ENCODE assay signal across 11 cellular contexts in the genomic region with DNA sequence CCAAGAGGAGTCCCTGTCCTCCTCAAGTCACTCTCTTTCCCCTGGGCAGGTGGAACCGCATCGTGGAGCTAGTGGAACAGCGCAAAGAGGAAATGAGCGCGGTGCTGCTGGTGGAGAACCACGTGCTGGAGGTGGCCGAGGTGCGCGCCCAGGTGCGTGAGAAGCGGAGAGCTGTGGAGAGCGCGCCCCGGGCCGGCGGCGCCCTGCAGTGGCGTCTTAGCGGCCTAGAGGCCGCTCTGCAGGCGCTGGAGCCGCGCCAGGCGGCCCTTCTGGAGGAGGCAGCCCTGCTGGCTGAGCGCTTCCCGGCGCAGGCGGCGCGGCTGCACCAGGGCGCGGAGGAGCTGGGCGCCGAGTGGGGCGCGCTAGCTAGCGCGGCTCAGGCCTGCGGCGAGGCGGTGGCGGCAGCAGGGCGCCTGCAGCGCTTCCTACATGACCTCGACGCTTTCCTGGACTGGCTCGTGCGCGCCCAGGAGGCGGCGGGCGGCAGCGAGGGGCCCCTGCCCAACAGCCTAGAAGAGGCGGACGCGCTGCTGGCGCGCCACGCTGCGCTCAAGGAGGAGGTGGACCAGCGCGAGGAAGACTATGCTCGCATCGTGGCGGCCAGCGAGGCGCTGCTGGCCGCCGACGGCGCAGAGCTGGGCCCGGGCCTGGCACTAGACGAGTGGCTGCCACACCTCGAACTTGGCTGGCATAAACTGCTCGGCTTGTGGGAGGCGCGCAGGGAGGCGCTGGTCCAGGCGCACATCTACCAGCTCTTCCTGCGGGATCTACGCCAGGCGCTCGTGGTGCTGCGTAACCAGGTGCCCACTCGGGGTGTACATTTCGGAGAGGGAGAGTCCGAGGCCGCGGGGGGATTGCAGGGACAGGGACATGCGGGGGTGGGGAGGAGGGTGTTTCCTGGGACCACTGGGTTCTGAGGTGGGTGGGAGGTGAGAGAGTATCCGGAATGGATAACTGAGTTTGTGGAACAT. TPM values are rescaled to one million over a fixed set of nuclear protein-coding genes. Genes with fewer than 3 reads are reported as not detected.
A peak's percentile ranks its signal among the peaks of the same experiment; 100 is the strongest.
DNase-seq lines count a peak whose midpoint lies in the region; ATAC-seq and TF ChIP-seq lines count a peak whose summit lies in the region.
"Had no signal": no experiment of that assay in that cellular context is flagged by ENCODE, and none has a peak within 500 bp of the region (broad histone marks: within the 10 kb centered on the region; RNA-seq: fewer than 3 reads in every experiment).

No MANE protein-coding gene starts in this region.

- H3K4me1 Mint-ChIP-seq in GM23338 = peaks cover 7% of the 10 kb centered on the region
- H3K4me1 Mint-ChIP-seq in activated naive CD8-positive, alpha-beta T cell treated with anti-CD3 and anti-CD28 coated beads, Interleukin-2, amount 10 ng/mL, durations not matched to agents 7 days and 5 days = peaks cover 2% of the 10 kb centered on the region

- H3K27ac ChIP-seq in ACC112 (ENCODE audit: low read depth, low read length) (no peak overlapping the region), GM23338 (ENCODE audit: low read depth) (no peak overlapping the region), Peyer's patch (no peak overlapping the region)

- no peak overlapping the region for H3K27ac Mint-ChIP-seq in GM23338
- no peak overlapping the region for H3K27ac Mint-ChIP-seq in activated naive CD8-positive, alpha-beta T cell treated with anti-CD3 and anti-CD28 coated beads, Interleukin-2, amount 10 ng/mL, durations not matched to agents 7 days and 5 days

- peaks cover 20% of the 10 kb centered on the region for H3K9me3 Mint-ChIP-seq in GM23338
- H3K9me3 Mint-ChIP-seq in activated naive CD8-positive, alpha-beta T cell treated with anti-CD3 and anti-CD28 coated beads, Interleukin-2, amount 10 ng/mL, durations not matched to agents 7 days and 5 days = no peaks in the 10 kb centered on the region

- DNase-seq in GM23338 (ENCODE audit: low spot score) (peak; percentile 81), iPS-NIHi7 (ENCODE audit: extremely low spot score) (peak; percentile 66), GM20000 (ENCODE audit: low spot score) (no peak), Peyer's patch (no peak), MG63 (no peak)
- no peak for DNase-seq in activated naive CD8-positive, alpha-beta T cell treated with anti-CD3 and anti-CD28 coated beads, Interleukin-2, amount 10 ng/mL, durations not matched to agents 7 days and 5 days
- DNase-seq: activated CD8-positive, alpha-beta memory T cell treated with anti-CD3 and anti-CD28 coated beads for 24 hours; effector memory CD4-positive, alpha-beta T cell; stimulated activated CD4-positive, alpha-beta T cell treated with anti-CD3 and anti-CD28 coated beads, Interleukin-4, amount 100 ng/mL, for 4 hours had no signal

- H2AFZ ChIP-seq in ACC112 (ENCODE audit: low read length, unreplicated experiment) = no peak overlapping the region
- peak overlapping the region; percentile 98; the same call in 1 of the 2 replicates for H2AFZ ChIP-seq in GM23338

- peaks cover 6% of the 10 kb centered on the region; the same call in 1 of the 2 replicates for H3K27me3 ChIP-seq in ACC112 (ENCODE audit: insufficient read depth, low read length)
- peaks cover 71% of the 10 kb centered on the region for H3K27me3 ChIP-seq in GM23338 (ENCODE audit: insufficient read depth)
- H3K27me3 ChIP-seq in Peyer's patch = no peaks in the 10 kb centered on the region
- peaks cover 2% of the 10 kb centered on the region; the same call in 1 of the 2 replicates for H3K27me3 ChIP-seq in MG63

- ATAC-seq in GM23338 (peak; percentile 90), HG02623 (IDR thresholded peaks at IDR 0.05; ENCODE audit: unreplicated experiment) (no peak)
- peak; percentile 29 for ATAC-seq in activated naive CD8-positive, alpha-beta T cell treated with anti-CD3 and anti-CD28 coated beads, Interleukin-2, amount 10 ng/mL, durations not matched to agents 7 days and 5 days (ENCODE audit: low read depth)

- H3K27me3 Mint-ChIP-seq in GM23338 (ENCODE audit: insufficient read depth, low read depth, poor library complexity) = peaks cover 64% of the 10 kb centered on the region
- H3K27me3 Mint-ChIP-seq in activated naive CD8-positive, alpha-beta T cell treated with anti-CD3 and anti-CD28 coated beads, Interleukin-2, amount 10 ng/mL, durations not matched to agents 7 days and 5 days = peaks cover 38% of the 10 kb centered on the region

- no peaks in the 10 kb centered on the region for H4K20me1 ChIP-seq in GM23338 (replicated peaks; ENCODE audit: insufficient read depth)

- H3K79me2 ChIP-seq in ACC112 (ENCODE audit: control insufficient read depth, insufficient read depth, low read length, unreplicated experiment) (no peaks in the 10 kb centered on the region), GM23338 (replicated peaks; ENCODE audit: insufficient read depth) (no peaks in the 10 kb centered on the region)

- H3K36me3 ChIP-seq in ACC112 (ENCODE audit: insufficient read depth, low read length) (no peaks in the 10 kb centered on the region), GM23338 (ENCODE audit: insufficient read depth) (no peaks in the 10 kb centered on the region; the same call in 1 of the 2 replicates), Peyer's patch (no peaks in the 10 kb centered on the region), MG63 (no peaks in the 10 kb centered on the region)

- H3K4me3 ChIP-seq in ACC112 (ENCODE audit: low read depth, low read length) (0 out of 2 replicates have a peak overlapping the region, but pooled peaks have one; percentile 21), GM23338 (peak overlapping the region; percentile 47; the same call in 1 of the 2 replicates), Peyer's patch (no peak overlapping the region), MG63 (no peak overlapping the region)

- H3K4me2 ChIP-seq in GM23338 = peak overlapping the region; percentile 64; the same call in 1 of the 2 replicates

- H3K4me1 ChIP-seq in ACC112 (ENCODE audit: control insufficient read depth, insufficient read depth, low read length, unreplicated experiment) (no peaks in the 10 kb centered on the region), GM23338 (ENCODE audit: insufficient read depth) (no peaks in the 10 kb centered on the region), Peyer's patch (peaks cover 0 to 7% (median 0%) of the 10 kb centered on the region in 4 donors)

- H3K36me3 Mint-ChIP-seq in GM23338 (ENCODE audit: low read depth) = peaks cover 5% of the 10 kb centered on the region; the same call in 2 of the 3 replicates
- no peaks in the 10 kb centered on the region for H3K36me3 Mint-ChIP-seq in activated naive CD8-positive, alpha-beta T cell treated with anti-CD3 and anti-CD28 coated beads, Interleukin-2, amount 10 ng/mL, durations not matched to agents 7 days and 5 days

- peak overlapping the region; percentile 64 for H3K4me3 Mint-ChIP-seq in GM23338
- no peak overlapping the region for H3K4me3 Mint-ChIP-seq in activated naive CD8-positive, alpha-beta T cell treated with anti-CD3 and anti-CD28 coated beads, Interleukin-2, amount 10 ng/mL, durations not matched to agents 7 days and 5 days

- peak in 1 of 2 experiments; percentile 33; a peak in 2 of 4 replicates for TF ChIP-seq CTCF in GM23338 (conservative IDR thresholded peaks at IDR 0.05; ENCODE audit: low read depth in 2 of 2)
- TF ChIP-seq CTCF in GM20000 (IDR thresholded peaks at IDR 0.05; ENCODE audit: extremely low read depth, missing control alignments) = no peak
- TF ChIP-seq CTCF in Peyer's patch (IDR thresholded peaks at IDR 0.05) = peak in 1 of 6 experiments; percentile 11

- no peaks in the 10 kb centered on the region for H3K9me2 ChIP-seq in GM23338 (ENCODE audit: insufficient read depth)

- POLR2A ChIA-PET in activated naive CD8-positive, alpha-beta T cell treated with anti-CD3 and anti-CD28 coated beads, Interleukin-2, amount 10 ng/mL, durations not matched to agents 7 days and 5 days (lab: Charles Lee) = interaction anchor here (0.7 kb wide), 1 partner anchor 38 kb away, joined by 6 read pairs; no protein-coding TSS in a partner anchor

- H3K9me3 ChIP-seq in Peyer's patch = no peaks in the 10 kb centered on the region
- H3K9me3 ChIP-seq in MG63 = no peaks in the 10 kb centered on the region

- TF ChIP-seq POLR2A in Peyer's patch (IDR thresholded peaks at IDR 0.05) = no peak

- peaks cover 8% of the 10 kb centered on the region; the same call in 1 of the 2 replicates for H3F3A ChIP-seq in GM23338 (replicated peaks; ENCODE audit: low read depth)

TF ChIP-seq in GM23338, 12 proteins besides CTCF, POLR2A, EP300 and RAD21:
- TF ChIP-seq EZH2 (IDR thresholded peaks at IDR 0.05; ENCODE audit: low read depth, unreplicated experiment) (peak; percentile 31), ZNF331 (CRISPR knock-in tag; IDR thresholded peaks at IDR 0.05; ENCODE audit: low read depth) (no peak), NANOG (IDR thresholded peaks at IDR 0.05; ENCODE audit: borderline replicate concordance) (no peak), POLR2AphosphoS5 (IDR thresholded peaks at IDR 0.05; ENCODE audit: low read depth) (no peak)

RNA-seq across cellular contexts. Expression of gene SPTBN4, which starts 52.8 kb away (rescaled TPM):
- total RNA-seq in GM23338 (2014; rRNA removed; shearing (Covaris generic)) = 2.3 and 4.5 TPM in 2 replicates
- 1.6 and 2.2 TPM in 2 replicates for polyA plus RNA-seq in GM23338 (2016; fragmentation: Nextera tagmentation; extraction: Ambion mirVana)
- under 1 TPM; 0.39 to 0.40 TPM for total RNA-seq in activated naive CD8-positive, alpha-beta T cell treated with anti-CD3 and anti-CD28 coated beads, Interleukin-2, amount 10 ng/mL, durations not matched to agents 7 days and 5 days
- 1 to 10 TPM in 2 of 4 donors, under 1 TPM in 2; 0.18 to 6.6 (median 2.0) TPM for total RNA-seq in Peyer's patch
- total RNA-seq in MG63 (2014; rRNA removed; shearing (Covaris generic); ENCODE audit: low replicate concordance) = 0.16 and 3.0 TPM in 2 replicates

RNA-seq across cellular contexts. Expression of gene BLVRB, which starts 54.1 kb away (rescaled TPM):
- total RNA-seq in GM23338 (2014; rRNA removed; shearing (Covaris generic)) = 51.7 and 53.7 TPM in 2 replicates
- polyA plus RNA-seq in GM23338 (2016; fragmentation: Nextera tagmentation; extraction: Ambion mirVana) = 43.7 and 45.6 TPM in 2 replicates
- 10 to 100 TPM; 20.4 to 21.5 TPM for total RNA-seq in activated naive CD8-positive, alpha-beta T cell treated with anti-CD3 and anti-CD28 coated beads, Interleukin-2, amount 10 ng/mL, durations not matched to agents 7 days and 5 days
- total RNA-seq in Peyer's patch = 100 to 1,000 TPM; 148 to 277 (median 218) TPM
- 140 and 179 TPM in 2 replicates for total RNA-seq in MG63 (2014; rRNA removed; shearing (Covaris generic); ENCODE audit: low replicate concordance)

RNA-seq across cellular contexts. Expression of gene SHKBP1, which starts 57.0 kb away (rescaled TPM):
- total RNA-seq in GM23338 (2014; rRNA removed; shearing (Covaris generic)) = 60.0 and 63.2 TPM in 2 replicates
- polyA plus RNA-seq in GM23338 (2016; fragmentation: Nextera tagmentation; extraction: Ambion mirVana) = 69.8 and 74.6 TPM in 2 replicates
- total RNA-seq in activated naive CD8-positive, alpha-beta T cell treated with anti-CD3 and anti-CD28 coated beads, Interleukin-2, amount 10 ng/mL, durations not matched to agents 7 days and 5 days = 100 to 1,000 TPM; 139 to 140 TPM
- total RNA-seq in Peyer's patch = 100 to 1,000 TPM in 2 of 4 donors, 10 to 100 TPM in 2; 73.4 to 121 (median 99.9) TPM
- 61.7 and 105 TPM in 2 replicates for total RNA-seq in MG63 (2014; rRNA removed; shearing (Covaris generic); ENCODE audit: low replicate concordance)

Comparison
In these comparisons a context has a peak if more than half of its experiments do, and no peak if none do; other contexts are left out.
1. H3K4me3 ChIP-seq: peak in ACC112 (single experiment) and GM23338 (single experiment); none in Peyer's patch (0 of 4) and MG63 (single experiment).
2. DNase-seq: peak in GM23338 (single experiment) and iPS-NIHi7 (single experiment); none in activated naive CD8-positive, alpha-beta T cell treated with anti-CD3 and anti-CD28 coated beads, Interleukin-2, amount 10 ng/mL, durations not matched to agents 7 days and 5 days (single experiment), GM20000 (single experiment), Peyer's patch (0 of 3) and MG63 (single experiment).